In the genomic region with DNA sequence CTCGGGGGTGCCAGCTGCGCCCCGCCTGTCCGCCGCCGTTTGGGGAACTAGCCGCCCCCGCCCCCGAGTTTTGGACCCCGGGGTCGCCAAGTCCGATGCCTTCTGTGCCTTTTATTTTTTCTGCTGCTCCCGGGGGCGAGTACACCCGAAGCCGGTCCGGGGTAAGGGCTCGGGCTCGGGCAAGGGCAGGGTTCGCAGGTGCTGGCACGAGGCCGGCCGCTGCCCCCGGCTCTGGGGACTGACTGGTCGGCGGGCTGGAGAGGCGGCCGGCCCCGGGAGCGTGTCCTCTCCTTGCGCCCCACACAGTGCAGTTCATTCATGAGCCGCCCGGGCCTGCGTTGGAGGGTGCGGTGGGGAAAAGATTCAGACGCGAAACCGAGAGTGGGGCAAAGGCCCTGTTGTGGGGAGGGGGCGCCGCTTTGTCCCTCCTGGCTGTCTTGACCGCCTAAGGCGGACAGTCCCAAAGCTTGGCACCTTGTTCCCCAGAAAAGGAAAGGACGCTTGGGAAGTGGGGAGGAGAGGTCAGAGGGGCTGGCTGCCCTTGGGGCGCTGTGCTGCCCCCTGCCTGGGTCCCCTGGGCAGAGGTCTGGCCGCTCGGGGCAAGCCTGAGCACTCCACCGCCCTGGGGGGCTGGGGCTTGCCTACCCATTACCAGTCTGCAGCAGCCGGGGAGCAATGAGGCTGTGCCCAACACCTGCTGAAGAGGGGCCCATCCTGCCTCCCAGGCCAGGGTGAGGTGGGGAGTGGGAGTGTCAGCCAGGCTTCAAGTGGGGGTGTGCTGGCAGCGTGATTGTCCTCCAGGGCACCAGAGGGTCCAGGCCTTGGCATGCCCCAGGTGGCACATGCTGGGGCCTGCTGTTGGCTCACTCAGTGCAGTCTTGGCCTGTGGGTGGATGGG, we compare ENCODE assay signal across 1 cellular context.
TF ChIP-seq lines count a peak whose summit lies in the region.

No MANE protein-coding gene starts in this region.

TF ChIP-seq in K562, 482 proteins besides CTCF, POLR2A, EP300 and RAD21 (continued from another document and continues in another):
- TF ChIP-seq, protein P1, sequence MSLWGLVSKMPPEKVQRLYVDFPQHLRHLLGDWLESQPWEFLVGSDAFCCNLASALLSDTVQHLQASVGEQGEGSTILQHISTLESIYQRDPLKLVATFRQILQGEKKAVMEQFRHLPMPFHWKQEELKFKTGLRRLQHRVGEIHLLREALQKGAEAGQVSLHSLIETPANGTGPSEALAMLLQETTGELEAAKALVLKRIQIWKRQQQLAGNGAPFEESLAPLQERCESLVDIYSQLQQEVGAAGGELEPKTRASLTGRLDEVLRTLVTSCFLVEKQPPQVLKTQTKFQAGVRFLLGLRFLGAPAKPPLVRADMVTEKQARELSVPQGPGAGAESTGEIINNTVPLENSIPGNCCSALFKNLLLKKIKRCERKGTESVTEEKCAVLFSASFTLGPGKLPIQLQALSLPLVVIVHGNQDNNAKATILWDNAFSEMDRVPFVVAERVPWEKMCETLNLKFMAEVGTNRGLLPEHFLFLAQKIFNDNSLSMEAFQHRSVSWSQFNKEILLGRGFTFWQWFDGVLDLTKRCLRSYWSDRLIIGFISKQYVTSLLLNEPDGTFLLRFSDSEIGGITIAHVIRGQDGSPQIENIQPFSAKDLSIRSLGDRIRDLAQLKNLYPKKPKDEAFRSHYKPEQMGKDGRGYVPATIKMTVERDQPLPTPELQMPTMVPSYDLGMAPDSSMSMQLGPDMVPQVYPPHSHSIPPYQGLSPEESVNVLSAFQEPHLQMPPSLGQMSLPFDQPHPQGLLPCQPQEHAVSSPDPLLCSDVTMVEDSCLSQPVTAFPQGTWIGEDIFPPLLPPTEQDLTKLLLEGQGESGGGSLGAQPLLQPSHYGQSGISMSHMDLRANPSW (CRISPR knock-in tag; IDR thresholded peaks at IDR 0.05): no peak
- TF ChIP-seq CREB1 (IDR thresholded peaks at IDR 0.05) (no peak), CREB1 (CRISPR knock-in tag; IDR thresholded peaks at IDR 0.05) (no peak), ZNF561 (CRISPR knock-in tag; conservative IDR thresholded peaks at IDR 0.05) (no peak), ZZZ3 (IDR thresholded peaks at IDR 0.05) (no peak), MTA3 (IDR thresholded peaks at IDR 0.05; ENCODE audit: borderline replicate concordance) (0 out of 2 replicates have a peak, but pooled peaks have one; percentile 49), ATF4 (CRISPR knock-in tag; IDR thresholded peaks at IDR 0.05) (no peak), TFAP4 (CRISPR knock-in tag; IDR thresholded peaks at IDR 0.05; ENCODE audit: borderline replicate concordance) (peak; percentile 30; the same call in 1 of the 2 replicates), PHF21A (IDR thresholded peaks at IDR 0.05; ENCODE audit: borderline replicate concordance, low read depth) (no peak), SRF (CRISPR knock-in tag; IDR thresholded peaks at IDR 0.05) (no peak), ZNF12 (CRISPR knock-in tag; IDR thresholded peaks at IDR 0.05) (peak; percentile 74; the same call in 1 of the 2 replicates), ZSCAN29 (IDR thresholded peaks at IDR 0.05) (no peak), STAG1 (CRISPR knock-in tag; IDR thresholded peaks at IDR 0.05; ENCODE audit: borderline replicate concordance) (no peak; the same call in 1 of the 2 replicates), ZNF3 (CRISPR knock-in tag; IDR thresholded peaks at IDR 0.05) (no peak), MEF2A (IDR thresholded peaks at IDR 0.05; ENCODE audit: control insufficient read depth, low read depth, low read length) (no peak), HINFP (tag; conservative IDR thresholded peaks at IDR 0.05; ENCODE audit: low read depth) (no peak), KLF13 (tag; IDR thresholded peaks at IDR 0.05; ENCODE audit: borderline replicate concordance, low read depth) (no peak), SIRT6 (IDR thresholded peaks at IDR 0.05; ENCODE audit: low read depth, low read length) (no peak), ZNF232 (CRISPR knock-in tag; IDR thresholded peaks at IDR 0.05) (no peak), NR2C1 (IDR thresholded peaks at IDR 0.05) (0 out of 2 replicates have a peak, but pooled peaks have one; percentile 36), NR2C1 (tag; IDR thresholded peaks at IDR 0.05) (0 out of 2 replicates have a peak, but pooled peaks have one; percentile 56), MITF (IDR thresholded peaks at IDR 0.05) (no peak), ZBTB33 (CRISPR knock-in tag; IDR thresholded peaks at IDR 0.05) (peak; percentile 29; the same call in 1 of the 2 replicates), U2AF2 (optimal IDR thresholded peaks at IDR 0.05; ENCODE audit: low read depth, low read length) (no peak), FOXA3 (CRISPR knock-in tag; conservative IDR thresholded peaks at IDR 0.05 in 1 of 2, IDR thresholded peaks at IDR 0.05 in 1 of 2) (0 out of 4 replicates have a peak, but pooled peaks of 1 of the 2 experiments have one; percentile 56), HNRNPLL (IDR thresholded peaks at IDR 0.05; ENCODE audit: low read depth, low read length, poor library complexity, severe bottlenecking) (no peak), DEAF1 (CRISPR knock-in tag; IDR thresholded peaks at IDR 0.05) (no peak), CTBP1 (IDR thresholded peaks at IDR 0.05; ENCODE audit: borderline replicate concordance) (peak; percentile 28), PBX2 (CRISPR knock-in tag; IDR thresholded peaks at IDR 0.05; ENCODE audit: low read depth) (no peak), PBX2 (tag; conservative IDR thresholded peaks at IDR 0.05; ENCODE audit: low read depth) (no peak), RBM14 (IDR thresholded peaks at IDR 0.05; ENCODE audit: borderline replicate concordance, insufficient read depth, low read depth, low read length) (no peak), PPARD (CRISPR knock-in tag; IDR thresholded peaks at IDR 0.05) (no peak), EHMT2 (IDR thresholded peaks at IDR 0.05) (no peak), TBP (optimal IDR thresholded peaks at IDR 0.05; ENCODE audit: low read depth, low read length) (no peak), ARHGAP35 (IDR thresholded peaks at IDR 0.05; ENCODE audit: partially characterized antibody) (no peak), DACH1 (IDR thresholded peaks at IDR 0.05; ENCODE audit: partially characterized antibody) (no peak), TAF15 (IDR thresholded peaks at IDR 0.05; ENCODE audit: low read depth, low read length) (0 out of 2 replicates have a peak, but pooled peaks have one; percentile 18), ZNF282 (CRISPR knock-in tag; IDR thresholded peaks at IDR 0.05) (no peak), MYNN (IDR thresholded peaks at IDR 0.05) (0 out of 2 replicates have a peak, but pooled peaks have one; percentile 26), MYNN (CRISPR knock-in tag; IDR thresholded peaks at IDR 0.05) (no peak), POLR2B (IDR thresholded peaks at IDR 0.05; ENCODE audit: low read depth, partially characterized antibody) (no peak), YBX1 (IDR thresholded peaks at IDR 0.05) (no peak)
- TF ChIP-seq, protein P2, sequence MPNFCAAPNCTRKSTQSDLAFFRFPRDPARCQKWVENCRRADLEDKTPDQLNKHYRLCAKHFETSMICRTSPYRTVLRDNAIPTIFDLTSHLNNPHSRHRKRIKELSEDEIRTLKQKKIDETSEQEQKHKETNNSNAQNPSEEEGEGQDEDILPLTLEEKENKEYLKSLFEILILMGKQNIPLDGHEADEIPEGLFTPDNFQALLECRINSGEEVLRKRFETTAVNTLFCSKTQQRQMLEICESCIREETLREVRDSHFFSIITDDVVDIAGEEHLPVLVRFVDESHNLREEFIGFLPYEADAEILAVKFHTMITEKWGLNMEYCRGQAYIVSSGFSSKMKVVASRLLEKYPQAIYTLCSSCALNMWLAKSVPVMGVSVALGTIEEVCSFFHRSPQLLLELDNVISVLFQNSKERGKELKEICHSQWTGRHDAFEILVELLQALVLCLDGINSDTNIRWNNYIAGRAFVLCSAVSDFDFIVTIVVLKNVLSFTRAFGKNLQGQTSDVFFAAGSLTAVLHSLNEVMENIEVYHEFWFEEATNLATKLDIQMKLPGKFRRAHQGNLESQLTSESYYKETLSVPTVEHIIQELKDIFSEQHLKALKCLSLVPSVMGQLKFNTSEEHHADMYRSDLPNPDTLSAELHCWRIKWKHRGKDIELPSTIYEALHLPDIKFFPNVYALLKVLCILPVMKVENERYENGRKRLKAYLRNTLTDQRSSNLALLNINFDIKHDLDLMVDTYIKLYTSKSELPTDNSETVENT (CRISPR knock-in tag; IDR thresholded peaks at IDR 0.05): 0 out of 2 replicates have a peak, but pooled peaks have one; percentile 10
- TF ChIP-seq, protein P3, sequence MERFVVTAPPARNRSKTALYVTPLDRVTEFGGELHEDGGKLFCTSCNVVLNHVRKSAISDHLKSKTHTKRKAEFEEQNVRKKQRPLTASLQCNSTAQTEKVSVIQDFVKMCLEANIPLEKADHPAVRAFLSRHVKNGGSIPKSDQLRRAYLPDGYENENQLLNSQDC (CRISPR knock-in tag; IDR thresholded peaks at IDR 0.05): no peak
